Comparison of ENCODE assay signal across 1 cellular context in the genomic region with DNA sequence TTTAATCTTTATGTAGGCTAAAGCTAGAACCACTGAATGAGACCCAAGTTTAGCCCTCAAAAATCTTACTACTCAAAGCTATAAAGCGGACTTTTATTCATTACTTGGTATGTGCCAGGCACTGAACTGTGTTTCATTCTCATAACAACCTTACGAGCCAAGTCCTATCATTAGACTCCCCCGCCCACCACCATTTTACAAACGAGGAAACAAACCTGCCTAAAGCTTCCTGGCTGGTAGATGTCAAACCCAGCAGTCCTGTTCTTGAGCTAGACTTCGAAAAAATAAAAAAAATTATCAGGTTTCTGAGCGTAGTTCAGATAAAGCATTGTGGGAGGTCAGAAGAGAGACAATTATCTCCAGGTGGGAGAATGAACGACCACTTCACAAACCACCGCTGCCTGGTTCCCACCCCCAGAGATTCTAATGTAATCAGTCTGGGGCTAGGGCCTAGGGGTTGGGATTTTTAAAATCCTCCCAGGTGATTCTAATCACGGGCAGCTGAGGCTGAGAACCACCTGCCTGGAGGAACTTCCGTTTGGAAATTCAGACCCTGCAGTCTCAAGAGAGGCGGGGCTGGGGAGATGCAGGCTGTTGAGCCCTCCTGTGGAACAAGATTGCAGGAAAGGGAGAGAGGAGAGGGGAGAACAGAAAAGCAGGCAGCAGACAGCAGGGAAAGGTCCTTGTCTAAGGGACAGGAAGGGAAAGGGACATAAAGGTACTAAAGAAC.
TF ChIP-seq lines count a peak whose summit lies in the region.

No MANE protein-coding gene starts in this region.

TF ChIP-seq in K562, 482 proteins besides CTCF, POLR2A, EP300 and RAD21 (continued from another document):
- TF ChIP-seq, protein P1, sequence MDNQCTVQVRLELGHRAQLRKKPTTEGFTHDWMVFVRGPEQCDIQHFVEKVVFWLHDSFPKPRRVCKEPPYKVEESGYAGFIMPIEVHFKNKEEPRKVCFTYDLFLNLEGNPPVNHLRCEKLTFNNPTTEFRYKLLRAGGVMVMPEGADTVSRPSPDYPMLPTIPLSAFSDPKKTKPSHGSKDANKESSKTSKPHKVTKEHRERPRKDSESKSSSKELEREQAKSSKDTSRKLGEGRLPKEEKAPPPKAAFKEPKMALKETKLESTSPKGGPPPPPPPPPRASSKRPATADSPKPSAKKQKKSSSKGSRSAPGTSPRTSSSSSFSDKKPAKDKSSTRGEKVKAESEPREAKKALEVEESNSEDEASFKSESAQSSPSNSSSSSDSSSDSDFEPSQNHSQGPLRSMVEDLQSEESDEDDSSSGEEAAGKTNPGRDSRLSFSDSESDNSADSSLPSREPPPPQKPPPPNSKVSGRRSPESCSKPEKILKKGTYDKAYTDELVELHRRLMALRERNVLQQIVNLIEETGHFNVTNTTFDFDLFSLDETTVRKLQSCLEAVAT (IDR thresholded peaks at IDR 0.05) = peak in 1 of 2 experiments; percentile 23; a peak in 1 of 4 replicates
- TF ChIP-seq HDAC6 (IDR thresholded peaks at IDR 0.05; ENCODE audit: low read depth, low read length) (no peak), RUNX1 (IDR thresholded peaks at IDR 0.05; ENCODE audit: low read depth) (no peak)
- TF ChIP-seq, protein P2, sequence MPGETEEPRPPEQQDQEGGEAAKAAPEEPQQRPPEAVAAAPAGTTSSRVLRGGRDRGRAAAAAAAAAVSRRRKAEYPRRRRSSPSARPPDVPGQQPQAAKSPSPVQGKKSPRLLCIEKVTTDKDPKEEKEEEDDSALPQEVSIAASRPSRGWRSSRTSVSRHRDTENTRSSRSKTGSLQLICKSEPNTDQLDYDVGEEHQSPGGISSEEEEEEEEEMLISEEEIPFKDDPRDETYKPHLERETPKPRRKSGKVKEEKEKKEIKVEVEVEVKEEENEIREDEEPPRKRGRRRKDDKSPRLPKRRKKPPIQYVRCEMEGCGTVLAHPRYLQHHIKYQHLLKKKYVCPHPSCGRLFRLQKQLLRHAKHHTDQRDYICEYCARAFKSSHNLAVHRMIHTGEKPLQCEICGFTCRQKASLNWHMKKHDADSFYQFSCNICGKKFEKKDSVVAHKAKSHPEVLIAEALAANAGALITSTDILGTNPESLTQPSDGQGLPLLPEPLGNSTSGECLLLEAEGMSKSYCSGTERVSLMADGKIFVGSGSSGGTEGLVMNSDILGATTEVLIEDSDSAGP (CRISPR knock-in tag; IDR thresholded peaks at IDR 0.05) = no peak
- TF ChIP-seq, protein P3, sequence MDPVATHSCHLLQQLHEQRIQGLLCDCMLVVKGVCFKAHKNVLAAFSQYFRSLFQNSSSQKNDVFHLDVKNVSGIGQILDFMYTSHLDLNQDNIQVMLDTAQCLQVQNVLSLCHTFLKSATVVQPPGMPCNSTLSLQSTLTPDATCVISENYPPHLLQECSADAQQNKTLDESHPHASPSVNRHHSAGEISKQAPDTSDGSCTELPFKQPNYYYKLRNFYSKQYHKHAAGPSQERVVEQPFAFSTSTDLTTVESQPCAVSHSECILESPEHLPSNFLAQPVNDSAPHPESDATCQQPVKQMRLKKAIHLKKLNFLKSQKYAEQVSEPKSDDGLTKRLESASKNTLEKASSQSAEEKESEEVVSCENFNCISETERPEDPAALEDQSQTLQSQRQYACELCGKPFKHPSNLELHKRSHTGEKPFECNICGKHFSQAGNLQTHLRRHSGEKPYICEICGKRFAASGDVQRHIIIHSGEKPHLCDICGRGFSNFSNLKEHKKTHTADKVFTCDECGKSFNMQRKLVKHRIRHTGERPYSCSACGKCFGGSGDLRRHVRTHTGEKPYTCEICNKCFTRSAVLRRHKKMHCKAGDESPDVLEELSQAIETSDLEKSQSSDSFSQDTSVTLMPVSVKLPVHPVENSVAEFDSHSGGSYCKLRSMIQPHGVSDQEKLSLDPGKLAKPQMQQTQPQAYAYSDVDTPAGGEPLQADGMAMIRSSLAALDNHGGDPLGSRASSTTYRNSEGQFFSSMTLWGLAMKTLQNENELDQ (CRISPR knock-in tag; IDR thresholded peaks at IDR 0.05; ENCODE audit: borderline replicate concordance) = no peak
